In genomic region chr3:60290093-60290492, GRCh38 we compare ENCODE assay signal across 24 cellular contexts.
"Had no signal": no experiment of that assay in that cellular context is flagged by ENCODE, and none has a peak within 500 bp of the region (broad histone marks: within the 10 kb centered on the region; RNA-seq: fewer than 3 reads in every experiment).

No MANE protein-coding gene starts in this region.

- FAIRE-seq: kidney, TTC549 had no signal

- DNase-seq: activated CD4-positive, alpha-beta T cell treated with anti-CD3 and anti-CD28 coated beads for 48 hours; activated CD4-positive, alpha-beta T cell treated with anti-CD3 and anti-CD28 coated beads, Interleukin-2, amount 50 U/mL, for 48 hours; activated CD8-positive, alpha-beta memory T cell treated with anti-CD3 and anti-CD28 coated beads, Interleukin-2, amount 50 U/mL, for 48 hours; activated T-cell treated with anti-CD3 and anti-CD28 coated beads, Interleukin-2, amount 50 U/mL, for 24 hours; brain microvascular endothelial cell; cortex of kidney; foreskin fibroblast; head of caudate nucleus; hippocampal formation; kidney; left colon; mammary epithelial cell; naive B cell; nephron progenitor cell; occipital lobe; right cardiac atrium; spleen; stimulated activated naive CD4-positive, alpha-beta T cell treated with Interleukin-2 at 50 U/mL for 16 hours; T-helper 9 cell; uterus had no signal

- H3K36me3 ChIP-seq: ascending aorta, brain microvascular endothelial cell, spleen, thoracic aorta, uterus had no signal

- H3K27me3 ChIP-seq: ascending aorta, brain microvascular endothelial cell, spleen, uterus had no signal

- H3K9me3 ChIP-seq: ascending aorta, thoracic aorta, uterus had no signal

- H3K27ac ChIP-seq: ascending aorta, brain microvascular endothelial cell, spleen, uterus, VCaP had no signal

- H3K4me3 ChIP-seq: ascending aorta, spleen, thoracic aorta, uterus had no signal

- H3K4me1 ChIP-seq: spleen, uterus had no signal
